ENCODE assay signal across 31 cellular contexts in the genomic region with DNA sequence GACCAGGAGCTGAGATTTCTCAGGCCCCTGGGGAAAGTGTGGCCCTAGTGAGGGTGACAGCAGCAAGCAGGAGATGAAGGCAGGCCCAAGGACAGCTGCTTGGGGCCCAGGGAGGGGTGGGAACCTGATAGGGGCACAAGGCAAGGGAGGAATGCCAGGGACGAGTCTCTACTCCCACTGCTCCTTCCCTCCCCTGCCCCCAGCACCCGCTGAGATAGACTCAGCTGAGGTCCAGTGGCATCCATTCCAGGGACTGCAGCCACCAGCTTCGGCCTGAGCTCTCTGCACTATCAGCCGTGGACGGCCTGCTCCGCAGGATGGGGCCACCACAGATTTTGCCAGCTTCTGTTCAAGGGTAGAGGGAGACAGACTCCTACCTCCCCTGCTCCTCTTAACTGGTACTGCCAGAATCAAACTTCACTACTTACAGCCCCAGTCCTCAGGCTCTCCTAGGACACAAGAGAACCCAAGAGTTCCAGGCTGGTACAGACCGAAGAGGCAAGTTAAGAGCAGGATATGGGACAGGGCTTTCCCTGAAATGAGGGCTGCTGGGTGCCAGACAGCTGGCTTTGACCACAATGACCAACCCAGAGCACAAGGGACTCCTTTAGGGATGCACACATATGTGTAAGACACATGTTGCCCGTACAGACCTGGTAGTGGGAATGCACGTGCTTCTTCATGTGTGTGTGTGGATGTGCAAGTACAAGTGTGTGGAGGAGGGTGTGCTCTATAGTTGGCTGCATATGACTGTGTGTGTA. TPM values are rescaled to one million over a fixed set of nuclear protein-coding genes. Genes with fewer than 3 reads are reported as not detected.
DNase-seq lines count a peak whose midpoint lies in the region; ATAC-seq, FAIRE-seq and TF ChIP-seq lines count a peak whose summit lies in the region.
"Had no signal": no experiment of that assay in that cellular context is flagged by ENCODE, and none has a peak within 500 bp of the region (broad histone marks: within the 10 kb centered on the region; RNA-seq: fewer than 3 reads in every experiment).

No MANE protein-coding gene starts in this region.

- peak overlapping the region; percentile 5 for H3K27ac Mint-ChIP-seq in activated CD8-positive, alpha-beta memory T cell treated with anti-CD3 and anti-CD28 coated beads, Interleukin-2, amount 10 ng/mL, durations not matched to agents 7 days and 5 days
- H3K27ac Mint-ChIP-seq in brain = peak overlapping the region in 4 of 5 experiments; percentile 61 to 89 (median 70)
- H3K27ac Mint-ChIP-seq in nephron progenitor cell = peak overlapping the region; percentile 78
- no peak overlapping the region for H3K27ac Mint-ChIP-seq in activated naive CD4-positive, alpha-beta T cell treated with anti-CD3 and anti-CD28 coated beads, Interleukin-2, amount 10 ng/mL, durations not matched to agents 7 days and 5 days
- H3K27ac Mint-ChIP-seq: activated T-cell treated with anti-CD3 and anti-CD28 coated beads, Interleukin-2, amount 50 U/mL, for 72 hours; endodermal cell had no signal

- H3K4me1 Mint-ChIP-seq in activated CD8-positive, alpha-beta memory T cell treated with anti-CD3 and anti-CD28 coated beads, Interleukin-2, amount 10 ng/mL, durations not matched to agents 7 days and 5 days = peaks cover 25% of the 10 kb centered on the region
- H3K4me1 Mint-ChIP-seq in brain = peaks cover 44% of the 10 kb centered on the region
- peaks cover 52% of the 10 kb centered on the region for H3K4me1 Mint-ChIP-seq in nephron progenitor cell
- peaks cover 35% of the 10 kb centered on the region for H3K4me1 Mint-ChIP-seq in activated naive CD4-positive, alpha-beta T cell treated with anti-CD3 and anti-CD28 coated beads, Interleukin-2, amount 10 ng/mL, durations not matched to agents 7 days and 5 days

- no peaks in the 10 kb centered on the region for H3K9me3 Mint-ChIP-seq in activated CD8-positive, alpha-beta memory T cell treated with anti-CD3 and anti-CD28 coated beads, Interleukin-2, amount 10 ng/mL, durations not matched to agents 7 days and 5 days (ENCODE audit: low read depth)
- H3K9me3 Mint-ChIP-seq in brain (no peaks in the 10 kb centered on the region), nephron progenitor cell (no peaks in the 10 kb centered on the region)
- no peaks in the 10 kb centered on the region for H3K9me3 Mint-ChIP-seq in activated naive CD4-positive, alpha-beta T cell treated with anti-CD3 and anti-CD28 coated beads, Interleukin-2, amount 10 ng/mL, durations not matched to agents 7 days and 5 days
- H3K9me3 Mint-ChIP-seq: activated T-cell treated with anti-CD3 and anti-CD28 coated beads, Interleukin-2, amount 50 U/mL, for 72 hours; endodermal cell; stimulated activated naive CD8-positive, alpha-beta T cell treated with anti-CD3 and anti-CD28 coated beads, Interleukin-15, amount 100 ng/mL, for 72 hours had no signal

- FAIRE-seq in urothelium cell line (lab: Jason Lieb, UNC) = peak; percentile 80
- FAIRE-seq: A549, GM12892 had no signal

- DNase-seq in activated CD8-positive, alpha-beta memory T cell treated with anti-CD3 and anti-CD28 coated beads, Interleukin-2, amount 10 ng/mL, durations not matched to agents 7 days and 5 days = no peak
- DNase-seq in activated CD8-positive, alpha-beta memory T cell treated with anti-CD3 and anti-CD28 coated beads, Interleukin-2, amount 50 U/mL, for 48 hours = no peak
- DNase-seq in nephron progenitor cell (no peak), urothelium cell line (ENCODE audit: low spot score) (no peak), NCI-H510A treated with DMSO at 0.1 percent for 48 hours (lab: John Stamatoyannopoulos, UW) (no peak), NCI-H2196 treated with DMSO at 0.1 percent for 48 hours (lab: John Stamatoyannopoulos, UW; ENCODE audit: unreplicated experiment) (no peak)
- DNase-seq in activated naive CD4-positive, alpha-beta T cell treated with anti-CD3 and anti-CD28 coated beads, Interleukin-2, amount 10 ng/mL, durations not matched to agents 7 days and 5 days = no peak
- DNase-seq: activated CD4-positive, alpha-beta T cell treated with anti-CD3 and anti-CD28 coated beads for 4 hours; activated naive CD4-positive, alpha-beta T cell treated with Interleukin-2 at 50 U/mL for 16 hours; activated T-cell treated with anti-CD3 and anti-CD28 coated beads, Interleukin-2, amount 50 U/mL, for 72 hours; colonic mucosa; DMS153; endodermal cell; esophagus squamous epithelium; foreskin melanocyte; HCEC 1CT; left cardiac atrium; NCI-H1436 treated with DMSO at 0.1 percent for 48 hours; NCI-H2107; NCI-H446 treated with DMSO at 0.1 percent for 48 hours; SK-N-SH; stimulated activated naive CD8-positive, alpha-beta T cell treated with anti-CD3 and anti-CD28 coated beads, Interleukin-15, amount 100 ng/mL, for 72 hours; thyroid gland had no signal

- H3K36me3 Mint-ChIP-seq in activated CD8-positive, alpha-beta memory T cell treated with anti-CD3 and anti-CD28 coated beads, Interleukin-2, amount 10 ng/mL, durations not matched to agents 7 days and 5 days = peaks cover 16% of the 10 kb centered on the region
- peaks cover 37% of the 10 kb centered on the region for H3K36me3 Mint-ChIP-seq in brain
- peaks cover 17% of the 10 kb centered on the region for H3K36me3 Mint-ChIP-seq in nephron progenitor cell (ENCODE audit: low read depth)
- H3K36me3 Mint-ChIP-seq in activated naive CD4-positive, alpha-beta T cell treated with anti-CD3 and anti-CD28 coated beads, Interleukin-2, amount 10 ng/mL, durations not matched to agents 7 days and 5 days = peaks cover 22% of the 10 kb centered on the region

- H3K27me3 Mint-ChIP-seq in activated CD8-positive, alpha-beta memory T cell treated with anti-CD3 and anti-CD28 coated beads, Interleukin-2, amount 10 ng/mL, durations not matched to agents 7 days and 5 days = no peaks in the 10 kb centered on the region
- H3K27me3 Mint-ChIP-seq in brain = no peaks in the 10 kb centered on the region
- no peaks in the 10 kb centered on the region for H3K27me3 Mint-ChIP-seq in nephron progenitor cell (ENCODE audit: low read depth, poor library complexity)
- no peaks in the 10 kb centered on the region for H3K27me3 Mint-ChIP-seq in activated naive CD4-positive, alpha-beta T cell treated with anti-CD3 and anti-CD28 coated beads, Interleukin-2, amount 10 ng/mL, durations not matched to agents 7 days and 5 days
- H3K27me3 Mint-ChIP-seq: stimulated activated naive CD8-positive, alpha-beta T cell treated with anti-CD3 and anti-CD28 coated beads, Interleukin-15, amount 100 ng/mL, for 72 hours had no signal

- no peak for ATAC-seq in activated CD8-positive, alpha-beta memory T cell treated with anti-CD3 and anti-CD28 coated beads, Interleukin-2, amount 10 ng/mL, durations not matched to agents 7 days and 5 days
- ATAC-seq: A549; activated T-cell treated with anti-CD3 and anti-CD28 coated beads, Interleukin-2, amount 50 U/mL, for 72 hours; left cardiac atrium; stimulated activated naive CD8-positive, alpha-beta T cell treated with anti-CD3 and anti-CD28 coated beads, Interleukin-15, amount 100 ng/mL, for 72 hours had no signal

- TF ChIP-seq CTCF in brain (conservative IDR thresholded peaks at IDR 0.05) (no peak), nephron progenitor cell (IDR thresholded peaks at IDR 0.05) (no peak)

- CTCF ChIA-PET in activated CD8-positive, alpha-beta memory T cell treated with anti-CD3 and anti-CD28 coated beads, Interleukin-2, amount 10 ng/mL, durations not matched to agents 7 days and 5 days (lab: Charles Lee) = interaction anchor here (0.9 to 6.1 kb wide), 5 partner anchors 16 to 209 kb away, joined by 3 to 36 read pairs (median 5); a partner anchor contains a TSS
- CTCF ChIA-PET in activated naive CD4-positive, alpha-beta T cell treated with anti-CD3 and anti-CD28 coated beads, Interleukin-2, amount 10 ng/mL, durations not matched to agents 7 days and 5 days (lab: Charles Lee) = interaction anchor here (0.7 to 1.5 kb wide), 5 partner anchors 17 to 209 kb away, joined by 3 to 4 read pairs (median 4); no protein-coding TSS in a partner anchor

- no peak overlapping the region for H3K4me3 Mint-ChIP-seq in activated CD8-positive, alpha-beta memory T cell treated with anti-CD3 and anti-CD28 coated beads, Interleukin-2, amount 10 ng/mL, durations not matched to agents 7 days and 5 days
- H3K4me3 Mint-ChIP-seq in brain (peak overlapping the region in 4 of 5 experiments; percentile 23 to 88 (median 42)), nephron progenitor cell (no peak overlapping the region)
- H3K4me3 Mint-ChIP-seq in activated naive CD4-positive, alpha-beta T cell treated with anti-CD3 and anti-CD28 coated beads, Interleukin-2, amount 10 ng/mL, durations not matched to agents 7 days and 5 days = no peak overlapping the region
- H3K4me3 Mint-ChIP-seq: activated T-cell treated with anti-CD3 and anti-CD28 coated beads, Interleukin-2, amount 50 U/mL, for 72 hours; endodermal cell; stimulated activated naive CD8-positive, alpha-beta T cell treated with anti-CD3 and anti-CD28 coated beads, Interleukin-15, amount 100 ng/mL, for 72 hours had no signal

RNA-seq across cellular contexts. Expression of a gene that starts 5.5 kb away (rescaled TPM):
- 10 to 100 TPM; 21.0 to 32.9 TPM for total RNA-seq in activated CD8-positive, alpha-beta memory T cell treated with anti-CD3 and anti-CD28 coated beads, Interleukin-2, amount 10 ng/mL, durations not matched to agents 7 days and 5 days
- polyA plus RNA-seq in brain (ENCODE audit: insufficient read depth, low read depth, low replicate concordance) = 20.8 TPM

RNA-seq across cellular contexts. Expression of a gene that starts 8.2 kb away (rescaled TPM):
- 1,000 to 10,000 TPM; 1,859 to 1,928 TPM for total RNA-seq in activated CD8-positive, alpha-beta memory T cell treated with anti-CD3 and anti-CD28 coated beads, Interleukin-2, amount 10 ng/mL, durations not matched to agents 7 days and 5 days
- polyA plus RNA-seq in brain (ENCODE audit: insufficient read depth, low read depth, low replicate concordance) = 2,935 TPM

RNA-seq across cellular contexts. Expression of a gene that starts 26.0 kb away (rescaled TPM):
- total RNA-seq in activated CD8-positive, alpha-beta memory T cell treated with anti-CD3 and anti-CD28 coated beads, Interleukin-2, amount 10 ng/mL, durations not matched to agents 7 days and 5 days = under 1 TPM in 1 of 2 experiments, not detected in 1; 0.35 TPM
- polyA plus RNA-seq in brain (ENCODE audit: insufficient read depth, low read depth, low replicate concordance) = not detected
- total RNA-seq: bronchial epithelial cell; colonic mucosa; endodermal cell; esophagus squamous epithelium; hepatocyte; HT-29; left cardiac atrium; pulmonary artery endothelial cell; T-helper 2 cell treated with Interferon-gamma antibody and Interleukin-4, amounts not matched to agents 100 ng/mL and 5 ng/mL, for 36 hours; thyroid gland had no signal
- polyA plus RNA-seq: A549, hepatocyte, SK-N-SH had no signal

RNA-seq across cellular contexts. Expression of a gene that starts 33.8 kb away (rescaled TPM):
- not detected for total RNA-seq in activated CD8-positive, alpha-beta memory T cell treated with anti-CD3 and anti-CD28 coated beads, Interleukin-2, amount 10 ng/mL, durations not matched to agents 7 days and 5 days
- 19.5 TPM for polyA plus RNA-seq in brain (ENCODE audit: insufficient read depth, low read depth, low replicate concordance)
- total RNA-seq: bronchial epithelial cell; hepatocyte; pulmonary artery endothelial cell; T-helper 2 cell treated with Interferon-gamma antibody and Interleukin-4, amounts not matched to agents 100 ng/mL and 5 ng/mL, for 36 hours; thyroid gland had no signal

RNA-seq across cellular contexts. Expression of a gene that starts 40.5 kb away (rescaled TPM):
- total RNA-seq in activated CD8-positive, alpha-beta memory T cell treated with anti-CD3 and anti-CD28 coated beads, Interleukin-2, amount 10 ng/mL, durations not matched to agents 7 days and 5 days = 1 to 10 TPM; 1.2 to 9.0 TPM
- polyA plus RNA-seq in brain (ENCODE audit: insufficient read depth, low read depth, low replicate concordance) = 15.8 TPM
- total RNA-seq: HT-29, pulmonary artery endothelial cell had no signal

Comparison
In these comparisons a context has a peak if more than half of its experiments do, and no peak if none do; other contexts are left out.
1. H3K4me3 Mint-ChIP-seq: peak in brain (4 of 5); none in activated CD8-positive, alpha-beta memory T cell treated with anti-CD3 and anti-CD28 coated beads, Interleukin-2, amount 10 ng/mL, durations not matched to agents 7 days and 5 days (single experiment), nephron progenitor cell (single experiment) and activated naive CD4-positive, alpha-beta T cell treated with anti-CD3 and anti-CD28 coated beads, Interleukin-2, amount 10 ng/mL, durations not matched to agents 7 days and 5 days (single experiment).